In genomic region chr20:47080365-47080764, GRCh38 we compare ENCODE assay signal across 11 cellular contexts.
"Had no signal": no experiment of that assay in that cellular context is flagged by ENCODE, and none has a peak within 500 bp of the region (broad histone marks: within the 10 kb centered on the region; RNA-seq: fewer than 3 reads in every experiment).

No MANE protein-coding gene starts in this region.

- ATAC-seq: GM23338, HCT116 had no signal

- H3K27ac Mint-ChIP-seq: GM23338, H9, HFFc6 had no signal

- H2AFZ ChIP-seq: GM23248, GM23338 had no signal

- H3K27ac ChIP-seq: GM23248 had no signal

- DNase-seq: GM23248, GOT3, H7, H9, HCEC 1CT, HFFc6 had no signal

- H3K4me1 Mint-ChIP-seq: GM23338, H9 had no signal

- H3K4me1 ChIP-seq: HAP-1 had no signal

- FAIRE-seq: H1, H54 had no signal

- H3K4me3 ChIP-seq: GM23248, GM23338, HAP-1 had no signal

- H3K36me3 ChIP-seq: HAP-1 had no signal

- H3K4me2 ChIP-seq: GM23338 had no signal

- H3K9ac ChIP-seq: GM23248 had no signal

- H3K9me3 ChIP-seq: HAP-1 had no signal

- H3K4me3 Mint-ChIP-seq: GM23338, H9, HFFc6 had no signal
